26 cellular contexts compared by ENCODE assay signal in the genomic region with DNA sequence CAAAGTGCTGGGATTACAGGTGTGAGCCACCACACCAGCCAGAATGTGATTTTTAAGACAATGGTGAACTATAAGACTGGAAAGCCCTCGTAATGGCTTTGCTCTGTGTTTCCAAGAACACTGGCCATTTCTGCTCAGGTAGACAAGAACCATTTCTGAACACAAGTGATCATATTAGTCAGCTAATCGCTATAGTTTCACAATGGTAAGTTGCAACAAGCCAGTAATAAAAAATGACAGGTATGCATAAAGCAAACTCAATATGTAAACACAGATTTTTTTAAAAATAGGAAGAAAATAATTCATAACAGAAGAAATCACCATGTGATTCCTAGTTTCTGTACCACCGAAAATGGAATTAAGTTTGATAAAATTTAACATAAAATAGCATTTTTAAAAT.
DNase-seq lines count a peak whose midpoint lies in the region; ATAC-seq, FAIRE-seq and TF ChIP-seq lines count a peak whose summit lies in the region.
"Had no signal": no experiment of that assay in that cellular context is flagged by ENCODE, and none has a peak within 500 bp of the region (broad histone marks: within the 10 kb centered on the region; RNA-seq: fewer than 3 reads in every experiment).

No MANE protein-coding gene starts in this region.

- H3K27me3 ChIP-seq in IMR-90 (ENCODE audit: control insufficient read depth, insufficient read depth, low read length) (no peaks in the 10 kb centered on the region; the same call in 1 of the 2 replicates), thyroid gland (no peaks in the 10 kb centered on the region)
- H3K27me3 ChIP-seq: BLaER1 treated with 17β-estradiol and CSF1 and Interleukin-3, amounts not matched to agents 10 nM and 100 nM had no signal

- dilution Hi-C loops in IMR-90 (cut with HindIII; ENCODE audit: low sequenced_read_pairs, unreplicated experiment), result no loop called here

- TF ChIP-seq CTCF in A549 (IDR thresholded peaks at IDR 0.05), result no peak
- no peak for TF ChIP-seq CTCF in IMR-90 (conservative IDR thresholded peaks at IDR 0.05; ENCODE audit: low read depth, low read length)
- no peak for TF ChIP-seq CTCF in VCaP (conservative IDR thresholded peaks at IDR 0.05)
- no peak for TF ChIP-seq CTCF in thyroid gland (IDR thresholded peaks at IDR 0.05)

- H3K14ac ChIP-seq in IMR-90 (replicated peaks; ENCODE audit: low read depth, low read length), result 0 out of 2 replicates have a peak overlapping the region, but pooled peaks have one; percentile 4

- DNase-seq in A549 (ENCODE audit: low read depth in 1 of 2, low spot score in 1 of 2), result peak; percentile 28 to 66
- no peak for DNase-seq in IMR-90
- peak; percentile 48 for DNase-seq in epithelial cell of prostate (ENCODE audit: low read depth, low spot score)
- DNase-seq in thyroid gland, result no peak
- DNase-seq: AML-193; CD4-positive, alpha-beta memory T cell; COR-L47; H9; Karpas-422; NCI-H1105 treated with DMSO at 0.1 percent for 48 hours; NCI-H146; NCI-H1930; NCI-H2107; NCI-H446; NCI-H524 treated with DMSO at 0.1 percent for 48 hours; NCI-H774; NK-92 treated with Interleukin-12 subunit alpha and Interleukin-12 subunit beta, amount 100 ng/mL, for 24 hours; SIG-M5 had no signal

- H4K91ac ChIP-seq in IMR-90 (ENCODE audit: insufficient read depth, low read depth, low read length), result no peak overlapping the region

- ATAC-seq in A549 (0 out of 6 replicates have a peak, but pooled peaks of 1 of the 2 experiments have one; percentile 19), IMR-90 (ENCODE audit: low read depth) (no peak), GM18873 (IDR thresholded peaks at IDR 0.05; ENCODE audit: low FRiP score, unreplicated experiment) (no peak), HG03280 (IDR thresholded peaks at IDR 0.05; ENCODE audit: unreplicated experiment) (no peak)
- ATAC-seq: GM23338 had no signal

- no peak overlapping the region for H3K9ac ChIP-seq in IMR-90 (ENCODE audit: low read depth, low read length)
- H3K9ac ChIP-seq: BLaER1 treated with 17β-estradiol and CSF1 and Interleukin-3, amounts not matched to agents 10 nM and 100 nM had no signal

- no peak overlapping the region for H2BK120ac ChIP-seq in IMR-90 (ENCODE audit: low read depth, low read length)

- no peaks in the 10 kb centered on the region for H4K20me1 ChIP-seq in IMR-90 (ENCODE audit: insufficient read depth, low read length)
- H4K20me1 ChIP-seq: BLaER1 treated with 17β-estradiol and CSF1 and Interleukin-3, amounts not matched to agents 10 nM and 100 nM had no signal

- H3K56ac ChIP-seq in IMR-90 (ENCODE audit: extremely low read depth, insufficient read depth, low read length), result no peak overlapping the region

- H3K4me1 ChIP-seq in A549, result peaks cover 56% of the 10 kb centered on the region
- peaks cover 5% of the 10 kb centered on the region for H3K4me1 ChIP-seq in IMR-90 (ENCODE audit: control insufficient read depth, insufficient read depth, low read length)
- H3K4me1 ChIP-seq in thyroid gland, result peaks cover 20 to 27% of the 10 kb centered on the region in 2 donors

- CTCF ChIA-PET in A549 (lab: Yijun Ruan, JAX), result interaction anchor here (1.0 to 1.5 kb wide), 2 partner anchors 26 to 189 kb away, joined by 3 read pairs; no protein-coding TSS in a partner anchor
- CTCF ChIA-PET in IMR-90 (lab: Yijun Ruan, JAX), result no interaction called here

- H2BK15ac ChIP-seq in IMR-90 (ENCODE audit: low read depth, low read length), result no peak overlapping the region

- 0 out of 4 replicates have a peak, but pooled peaks cover 0 to 3% of the 10 kb centered on the region in 2 experiments for H3K79me1 ChIP-seq in IMR-90 (ENCODE audit: low read depth in 1 of 2, low read length in 2 of 2)

- no peak overlapping the region for H2BK20ac ChIP-seq in IMR-90 (ENCODE audit: low read depth, low read length)

- H3K36me3 ChIP-seq in IMR-90 (ENCODE audit: control insufficient read depth, insufficient read depth, low read length), result no peaks in the 10 kb centered on the region; the same call in 1 of the 2 replicates
- no peaks in the 10 kb centered on the region for H3K36me3 ChIP-seq in thyroid gland

- H2BK5ac ChIP-seq in IMR-90 (ENCODE audit: low read depth, low read length, poor library complexity, severe bottlenecking), result no peak overlapping the region

- POLR2A ChIA-PET in A549 (lab: Yijun Ruan, JAX), result no interaction called here
- POLR2A ChIA-PET in IMR-90 (lab: Charles Lee; ENCODE audit: unreplicated experiment), result no interaction called here

- peaks cover 10% of the 10 kb centered on the region for H3K9me1 ChIP-seq in IMR-90 (ENCODE audit: insufficient read depth, low read length)

- H4K5ac ChIP-seq in IMR-90 (ENCODE audit: low read depth, low read length), result no peak overlapping the region

- peak overlapping the region; percentile 59 for H3K4me2 ChIP-seq in A549
- H3K4me2 ChIP-seq in IMR-90 (ENCODE audit: low read depth, low read length), result no peak overlapping the region
- H3K4me2 ChIP-seq: GM23338 had no signal

- 55% methylated on average over 3 of the region's 3 CpGs for WGBS in A549 (ENCODE audit: missing lambda C conversion rate)
- 100% methylated on average over 1 of the region's 3 CpGs; no CpG with 5 or more reads in 1 of the 2 experiments for WGBS in IMR-90 (ENCODE audit: extremely low coverage in 2 of 2, insufficient read length in 1 of 2), 2 experiments
- WGBS in thyroid gland, 2 donors, result 97 to 99% methylated on average over 3 of the region's 3 CpGs

- H3K23ac ChIP-seq in IMR-90 (ENCODE audit: low read depth, low read length), result no peak overlapping the region

- intact Hi-C loops in IMR-90 (cut with micrococcal nuclease) (loop anchor here (5.0 kb wide), 1 partner anchor 33 kb away; no protein-coding TSS in a partner anchor), thyroid gland (cut with DNase I) (no loop called here)

- no peaks in the 10 kb centered on the region for H3K9me3 ChIP-seq in A549
- H3K9me3 ChIP-seq in IMR-90 (ENCODE audit: control insufficient read depth, insufficient read depth, low read length), result no peaks in the 10 kb centered on the region
- H3K9me3 ChIP-seq in thyroid gland, result no peaks in the 10 kb centered on the region

- TF ChIP-seq RAD21 in A549 (conservative IDR thresholded peaks at IDR 0.05 in 1 of 2, IDR thresholded peaks at IDR 0.05 in 1 of 2) (peak in 1 of 2 experiments; percentile 33; a peak in 2 of 5 replicates), IMR-90 (IDR thresholded peaks at IDR 0.05; ENCODE audit: low read length) (no peak)

- BruUV-seq in IMR-90 (replicated peaks; lab: Mats Ljungman, UMichigan), result no TSS peak

- FAIRE-seq in A549 (lab: Jason Lieb, UNC), result no peak
- FAIRE-seq: A204.1, GM18507 had no signal

- H3K27ac ChIP-seq in A549, result peak overlapping the region; percentile 63 to 84
- H3K27ac ChIP-seq in IMR-90 (ENCODE audit: insufficient read depth, low read length), result no peak overlapping the region
- H3K27ac ChIP-seq in VCaP, result peak overlapping the region; percentile 4; the same call in 1 of the 2 replicates
- peak overlapping the region; percentile 25 for H3K27ac ChIP-seq in epithelial cell of prostate
- H3K27ac ChIP-seq in thyroid gland, result no peak overlapping the region
- H3K27ac ChIP-seq: SK-N-MC had no signal

- no peak for TF ChIP-seq POLR2A in A549 (IDR thresholded peaks at IDR 0.05; ENCODE audit: low read length)
- no peak for TF ChIP-seq POLR2A in IMR-90 (IDR thresholded peaks at IDR 0.05; ENCODE audit: low read depth, low read length)
- TF ChIP-seq POLR2A in thyroid gland (IDR thresholded peaks at IDR 0.05), result no peak

- H2AFZ ChIP-seq in IMR-90 (replicated peaks; ENCODE audit: low read length, poor library complexity), result no peak overlapping the region
- H2AFZ ChIP-seq: GM23338 had no signal

- H3K18ac ChIP-seq in IMR-90 (ENCODE audit: low read depth, low read length), result no peak overlapping the region

- peak in 1 of 2 experiments; percentile 33; a peak in 1 of 5 replicates for TF ChIP-seq EP300 in A549 (IDR thresholded peaks at IDR 0.05)

- H4K8ac ChIP-seq in IMR-90 (ENCODE audit: low read depth in 2 of 2, low read length in 2 of 2), result no peak overlapping the region

- no peak overlapping the region for H2AK5ac ChIP-seq in IMR-90 (ENCODE audit: low read depth, low read length)

- no peak overlapping the region for H2AK9ac ChIP-seq in IMR-90 (replicated peaks; ENCODE audit: low read depth, low read length, poor library complexity)

- H3K4ac ChIP-seq in IMR-90 (ENCODE audit: low read depth, low read length), result no peak overlapping the region

- in situ Hi-C loops in IMR-90 (cut with MboI; ENCODE audit: low sequenced_read_pairs), result no loop called here

- no peak overlapping the region for H3K4me3 ChIP-seq in A549
- H3K4me3 ChIP-seq in IMR-90 (ENCODE audit: insufficient read depth, low read depth, low read length), result no peak overlapping the region
- H3K4me3 ChIP-seq in thyroid gland (replicated peaks in 1 of 3), result no peak overlapping the region
- H3K4me3 ChIP-seq: BLaER1 treated with 17β-estradiol and CSF1 and Interleukin-3, amounts not matched to agents 10 nM and 100 nM; GM23338; SK-N-MC had no signal

TF ChIP-seq in A549, 52 proteins besides CTCF, POLR2A, EP300 and RAD21 (continues in another document):
- no peak for TF ChIP-seq CHD2 (IDR thresholded peaks at IDR 0.05; ENCODE audit: low read length, partially characterized antibody)
- TF ChIP-seq ESRRA (IDR thresholded peaks at IDR 0.05; ENCODE audit: borderline replicate concordance, low read length), result no peak
- TF ChIP-seq MAFK (IDR thresholded peaks at IDR 0.05; ENCODE audit: partially characterized antibody), result peak; percentile 72
- TF ChIP-seq JUN (IDR thresholded peaks at IDR 0.05), result 0 out of 5 replicates have a peak, but pooled peaks of 1 of the 2 experiments have one; percentile 32
- peak; percentile 48; the same call in 1 of the 2 replicates for TF ChIP-seq GATA3 (IDR thresholded peaks at IDR 0.05; ENCODE audit: borderline replicate concordance)

TF ChIP-seq in IMR-90, 13 proteins besides CTCF, POLR2A, EP300 and RAD21:
- TF ChIP-seq CEBPB (IDR thresholded peaks at IDR 0.05; ENCODE audit: low read depth, low read length), result no peak
- TF ChIP-seq, protein P1, sequence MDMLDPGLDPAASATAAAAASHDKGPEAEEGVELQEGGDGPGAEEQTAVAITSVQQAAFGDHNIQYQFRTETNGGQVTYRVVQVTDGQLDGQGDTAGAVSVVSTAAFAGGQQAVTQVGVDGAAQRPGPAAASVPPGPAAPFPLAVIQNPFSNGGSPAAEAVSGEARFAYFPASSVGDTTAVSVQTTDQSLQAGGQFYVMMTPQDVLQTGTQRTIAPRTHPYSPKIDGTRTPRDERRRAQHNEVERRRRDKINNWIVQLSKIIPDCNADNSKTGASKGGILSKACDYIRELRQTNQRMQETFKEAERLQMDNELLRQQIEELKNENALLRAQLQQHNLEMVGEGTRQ (IDR thresholded peaks at IDR 0.05; ENCODE audit: low read depth, low read length), result no peak
- no peak for TF ChIP-seq RFX5 (IDR thresholded peaks at IDR 0.05; ENCODE audit: low read depth, low read length)
- no peak for TF ChIP-seq MAFK (IDR thresholded peaks at IDR 0.05; ENCODE audit: low read depth, low read length)
- no peak for TF ChIP-seq RCOR1 (IDR thresholded peaks at IDR 0.05; ENCODE audit: insufficient replicate concordance, low read length)
- TF ChIP-seq FOS (IDR thresholded peaks at IDR 0.05; ENCODE audit: low read depth, low read length), result no peak
- no peak for TF ChIP-seq CHD1 (IDR thresholded peaks at IDR 0.05; ENCODE audit: low read depth, low read length)
- no peak for TF ChIP-seq BHLHE40 (IDR thresholded peaks at IDR 0.05; ENCODE audit: low read depth, low read length)

Comparison
In these comparisons a context has a peak if more than half of its experiments do, and no peak if none do; other contexts are left out.
1. DNase-seq: peak in A549 (2 of 2) and epithelial cell of prostate (single experiment); none in IMR-90 (single experiment) and thyroid gland (0 of 2).
2. H3K27ac ChIP-seq: peak in A549 (2 of 2), VCaP (single experiment) and epithelial cell of prostate (single experiment); none in IMR-90 (single experiment) and thyroid gland (0 of 3).